In the genomic region with DNA sequence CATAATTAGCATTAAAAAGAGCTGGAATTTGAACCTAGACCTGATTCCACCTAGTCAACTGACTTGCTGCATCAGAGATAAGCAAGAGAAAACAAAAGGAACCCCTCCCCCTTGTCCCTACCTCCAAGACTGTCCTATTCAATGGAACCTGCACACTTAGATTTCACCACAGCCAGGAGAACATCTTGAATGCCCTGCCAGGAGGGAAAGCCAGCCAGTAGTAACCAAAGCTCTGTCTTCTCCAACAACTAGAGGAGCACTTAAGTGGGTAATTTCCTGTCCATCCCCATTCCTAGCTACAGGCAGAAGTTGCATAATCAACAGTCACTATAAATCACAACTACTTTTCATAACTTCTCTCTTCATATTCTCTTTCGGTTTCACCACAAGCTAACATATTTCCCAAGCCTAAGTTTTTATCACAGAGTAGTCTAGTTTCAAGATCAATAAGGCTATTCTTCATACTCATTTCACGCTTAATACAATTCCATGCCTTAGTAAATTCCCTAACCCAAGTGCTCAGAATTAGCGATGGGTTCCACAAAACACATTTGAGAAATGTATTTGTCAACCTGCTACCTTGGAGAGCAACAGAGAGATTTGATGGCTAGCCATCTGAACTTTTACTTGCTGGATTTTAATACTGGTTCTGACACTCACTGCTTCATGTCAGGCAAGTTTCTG, we compare ENCODE assay signal across 8 cellular contexts. TPM values are rescaled to one million over a fixed set of nuclear protein-coding genes. Genes with fewer than 3 reads are reported as not detected.
DNase-seq lines count a peak whose midpoint lies in the region; ATAC-seq, FAIRE-seq and TF ChIP-seq lines count a peak whose summit lies in the region.

No MANE protein-coding gene starts in this region.

- H3K36me3 Mint-ChIP-seq in astrocyte (ENCODE audit: low read depth, unreplicated experiment): no peaks in the 10 kb centered on the region
- peaks cover 5% of the 10 kb centered on the region for H3K36me3 Mint-ChIP-seq in endothelial cell (ENCODE audit: low read depth, unreplicated experiment)

- H3K4me1 ChIP-seq in DND-41 (ENCODE audit: insufficient read depth, low read length): peaks cover 40% of the 10 kb centered on the region
- peaks cover 46% of the 10 kb centered on the region for H3K4me1 ChIP-seq in Karpas-422 (ENCODE audit: low read length)
- peaks cover 9% of the 10 kb centered on the region for H3K4me1 ChIP-seq in astrocyte (ENCODE audit: insufficient read depth, low read length)
- H3K4me1 ChIP-seq in mucosa of rectum (ENCODE audit: control insufficient read depth in 2 of 2, insufficient read depth in 2 of 2, low read length in 2 of 2): peaks cover 28 to 37% of the 10 kb centered on the region in 2 donors

- no peaks in the 10 kb centered on the region for H3K9me3 ChIP-seq in DND-41 (ENCODE audit: insufficient read depth, low read length, severe bottlenecking)
- H3K9me3 ChIP-seq in Karpas-422 (ENCODE audit: low read length): peaks cover 6% of the 10 kb centered on the region; the same call in 1 of the 2 replicates
- no peaks in the 10 kb centered on the region for H3K9me3 ChIP-seq in astrocyte (ENCODE audit: insufficient read depth, low read depth, low read length)
- no peaks in the 10 kb centered on the region for H3K9me3 ChIP-seq in mucosa of rectum (ENCODE audit: control insufficient read depth in 2 of 2, low read length in 2 of 2)

- H3K27ac ChIP-seq in DND-41 (ENCODE audit: low read length) (no peak overlapping the region), Karpas-422 (ENCODE audit: low read length) (peak overlapping the region; percentile 58), astrocyte (ENCODE audit: low read depth, low read length) (no peak overlapping the region), mucosa of rectum (ENCODE audit: low read depth in 2 of 2, low read length in 2 of 2) (peak overlapping the region; percentile 29 to 74)

- no peak for DNase-seq in DND-41
- peak; percentile 52 for DNase-seq in Karpas-422
- DNase-seq in astrocyte (ENCODE audit: low read depth): no peak
- no peak for DNase-seq in endothelial cell (ENCODE audit: low spot score)
- no peak for DNase-seq in NCI-H524 (lab: John Stamatoyannopoulos, UW)
- DNase-seq in stimulated activated CD4-positive, alpha-beta T cell treated with anti-CD3 and anti-CD28 coated beads, Interleukin-15, amount 100 ng/mL, for 24 hours: no peak
- DNase-seq in head of caudate nucleus: no peak

- no peaks in the 10 kb centered on the region for H3K9me2 ChIP-seq in Karpas-422 (replicated peaks; ENCODE audit: insufficient read depth, low read length)

- FAIRE-seq in astrocyte (lab: Jason Lieb, UNC): no peak

- H2AFZ ChIP-seq in DND-41 (ENCODE audit: low read depth, low read length) (no peak overlapping the region), Karpas-422 (ENCODE audit: low read length) (no peak overlapping the region), astrocyte (ENCODE audit: low read depth, low read length) (no peak overlapping the region)

- H4K20me1 ChIP-seq in DND-41 (ENCODE audit: insufficient read depth, low read length) (peaks cover 17% of the 10 kb centered on the region; the same call in 1 of the 2 replicates), Karpas-422 (ENCODE audit: insufficient read depth, low read depth, low read length) (no peaks in the 10 kb centered on the region), astrocyte (ENCODE audit: insufficient read depth, low read length) (peaks cover 36% of the 10 kb centered on the region)

- no peaks in the 10 kb centered on the region for H3K36me3 ChIP-seq in DND-41 (ENCODE audit: insufficient read depth, low read length)
- peaks cover 5% of the 10 kb centered on the region for H3K36me3 ChIP-seq in Karpas-422 (ENCODE audit: insufficient read depth, low read length)
- H3K36me3 ChIP-seq in astrocyte (ENCODE audit: insufficient read depth, low read length): no peaks in the 10 kb centered on the region
- no peaks in the 10 kb centered on the region for H3K36me3 ChIP-seq in mucosa of rectum (ENCODE audit: control insufficient read depth in 2 of 2, insufficient read depth in 2 of 2, low read length in 2 of 2)

- ATAC-seq in DND-41 (ENCODE audit: insufficient read depth, low read depth): no peak

- H3K9ac ChIP-seq in DND-41 (ENCODE audit: low read depth, low read length): no peak overlapping the region
- H3K9ac ChIP-seq in Karpas-422 (ENCODE audit: low read length): peak overlapping the region; percentile 73
- H3K9ac ChIP-seq in astrocyte (ENCODE audit: low read length): no peak overlapping the region
- H3K9ac ChIP-seq in mucosa of rectum (ENCODE audit: low read depth in 1 of 2, low read length in 2 of 2): peak overlapping the region in 1 of 2 donors; percentile 1

- no peaks in the 10 kb centered on the region for H3K27me3 ChIP-seq in DND-41 (ENCODE audit: insufficient read depth, low read length, poor library complexity)
- no peaks in the 10 kb centered on the region for H3K27me3 ChIP-seq in Karpas-422 (ENCODE audit: low read length)
- no peaks in the 10 kb centered on the region for H3K27me3 ChIP-seq in astrocyte (ENCODE audit: insufficient read depth, low read length)
- H3K27me3 ChIP-seq in mucosa of rectum (ENCODE audit: control insufficient read depth in 2 of 2, insufficient read depth in 2 of 2, low read length in 2 of 2): no peaks in the 10 kb centered on the region

- TF ChIP-seq CTCF in DND-41 (IDR thresholded peaks at IDR 0.05; ENCODE audit: borderline replicate concordance, extremely low read depth, low read length, poor library complexity, severe bottlenecking) (no peak), astrocyte (IDR thresholded peaks at IDR 0.05; ENCODE audit: insufficient read depth, low read depth, low read length) (no peak), endothelial cell (IDR thresholded peaks at IDR 0.05; ENCODE audit: unreplicated experiment) (no peak)

- H3K27ac Mint-ChIP-seq in astrocyte (ENCODE audit: unreplicated experiment) (no peak overlapping the region), endothelial cell (ENCODE audit: unreplicated experiment) (no peak overlapping the region)

- H3K27me3 Mint-ChIP-seq in astrocyte (ENCODE audit: low read depth, unreplicated experiment) (no peaks in the 10 kb centered on the region), endothelial cell (ENCODE audit: unreplicated experiment) (peaks cover 8% of the 10 kb centered on the region)

- peak overlapping the region; percentile 85; the same call in 1 of the 2 replicates for H3K4me2 ChIP-seq in DND-41 (ENCODE audit: insufficient read depth, low read length)
- H3K4me2 ChIP-seq in Karpas-422 (ENCODE audit: low read depth, low read length, poor library complexity, severe bottlenecking): peak overlapping the region; percentile 87
- H3K4me2 ChIP-seq in astrocyte (ENCODE audit: low read length): peak overlapping the region; percentile 92

- no peaks in the 10 kb centered on the region for H3K9me3 Mint-ChIP-seq in astrocyte (ENCODE audit: unreplicated experiment)
- no peaks in the 10 kb centered on the region for H3K9me3 Mint-ChIP-seq in endothelial cell (ENCODE audit: unreplicated experiment)

- intact Hi-C loops in head of caudate nucleus (cut with DNase I): no loop called here

- H3K4me3 ChIP-seq in DND-41 (ENCODE audit: low read depth in 1 of 2, low read length in 2 of 2) (no peak overlapping the region; a peak in 1 of 4 replicates), Karpas-422 (ENCODE audit: low read length) (peak overlapping the region; percentile 71), astrocyte (ENCODE audit: insufficient read depth, low read depth, low read length) (no peak overlapping the region), mucosa of rectum (ENCODE audit: low read length in 2 of 2) (peak overlapping the region; percentile 25 to 81)

- H3K79me2 ChIP-seq in DND-41 (ENCODE audit: insufficient read depth, low read length) (peaks cover 31% of the 10 kb centered on the region), Karpas-422 (ENCODE audit: low read length) (peaks cover 66% of the 10 kb centered on the region), astrocyte (ENCODE audit: insufficient read depth, low read length) (peaks cover 28% of the 10 kb centered on the region)

- H3K4me1 Mint-ChIP-seq in astrocyte (ENCODE audit: low read depth, unreplicated experiment): peaks cover 45% of the 10 kb centered on the region
- peaks cover 39% of the 10 kb centered on the region for H3K4me1 Mint-ChIP-seq in endothelial cell (ENCODE audit: unreplicated experiment)

- no peak overlapping the region for H3K4me3 Mint-ChIP-seq in astrocyte (ENCODE audit: unreplicated experiment)
- no peak overlapping the region for H3K4me3 Mint-ChIP-seq in endothelial cell (ENCODE audit: unreplicated experiment)

RNA-seq across cellular contexts. Expression of gene DENND1A, which starts 2.2 kb away (rescaled TPM):
- 13.0 and 50.1 TPM in 2 replicates for total RNA-seq in Karpas-422 (2014; rRNA removed; shearing (Covaris generic); ENCODE audit: low replicate concordance)
- 12.7 and 13.1 TPM in 2 replicates for total RNA-seq in astrocyte
- 14.1 TPM for total RNA-seq in endothelial cell (ENCODE audit: unreplicated experiment)

Comparison
In these comparisons a context has a peak if more than half of its experiments do, and no peak if none do; other contexts are left out.
1. H3K27ac ChIP-seq: peak in Karpas-422 (single experiment) and mucosa of rectum (2 of 2); none in DND-41 (single experiment) and astrocyte (single experiment).
2. H3K4me3 ChIP-seq: peak in Karpas-422 (single experiment) and mucosa of rectum (2 of 2); none in DND-41 (0 of 2) and astrocyte (single experiment).
3. Peak in every context shown above with its lines, with median percentiles within 50 percentile points of each other: H3K4me2 ChIP-seq.